In the genomic region with DNA sequence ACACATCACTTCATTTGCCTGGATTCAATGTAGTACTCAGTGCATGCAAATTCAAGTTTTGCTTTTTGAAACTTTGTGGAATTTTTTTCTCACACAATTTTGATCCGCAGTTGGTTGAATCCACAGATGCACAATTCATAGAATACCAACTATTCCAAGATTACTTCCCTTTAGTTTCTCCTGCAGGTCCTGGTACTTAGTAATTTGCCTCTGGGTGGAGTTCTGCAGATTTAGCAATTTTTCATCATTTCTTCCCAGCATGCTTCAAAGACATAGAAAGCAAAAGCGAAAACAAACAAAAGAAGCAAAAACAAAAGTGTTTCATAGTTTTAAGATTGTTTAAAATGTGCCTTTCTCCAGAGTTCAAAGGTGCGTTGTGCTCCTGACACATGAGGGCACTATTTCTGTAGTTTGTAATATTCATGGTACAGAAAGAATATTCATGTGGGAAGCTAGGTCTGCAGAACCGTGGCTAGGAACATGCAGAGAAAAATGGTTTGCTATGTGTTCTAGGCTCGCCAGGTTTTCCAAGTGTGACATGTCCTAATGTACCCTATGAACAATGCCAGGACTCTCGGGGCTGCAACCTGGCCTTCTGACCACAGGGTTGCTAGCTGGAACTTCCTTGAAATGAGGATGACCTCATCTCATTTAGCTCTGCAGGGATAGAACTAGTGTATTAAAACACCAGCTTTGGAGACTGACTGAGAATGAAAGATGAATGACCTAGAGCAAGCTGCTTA, we compare ENCODE assay signal across 8 cellular contexts. TPM values are rescaled to one million over a fixed set of nuclear protein-coding genes. Genes with fewer than 3 reads are reported as not detected.
DNase-seq lines count a peak whose midpoint lies in the region; ATAC-seq and TF ChIP-seq lines count a peak whose summit lies in the region.

No MANE protein-coding gene starts in this region.

- no peak overlapping the region for H3K27ac ChIP-seq in CD8-positive, alpha-beta T cell (ENCODE audit: low read depth, low read length)
- no peak overlapping the region for H3K27ac ChIP-seq in suprapubic skin

- H3K27me3 ChIP-seq in CD8-positive, alpha-beta T cell (ENCODE audit: insufficient read depth, low read length), result no peaks in the 10 kb centered on the region
- no peaks in the 10 kb centered on the region for H3K27me3 ChIP-seq in suprapubic skin

- 28% methylated on average over 6 of the region's 6 CpGs for WGBS in suprapubic skin

- H3K27ac Mint-ChIP-seq in CD8-positive, alpha-beta T cell, result no peak overlapping the region

- H3K27me3 Mint-ChIP-seq in CD8-positive, alpha-beta T cell (ENCODE audit: low read depth), result no peaks in the 10 kb centered on the region

- no peaks in the 10 kb centered on the region for H3K36me3 Mint-ChIP-seq in CD8-positive, alpha-beta T cell

- peak overlapping the region; percentile 38 for H3K4me3 Mint-ChIP-seq in CD8-positive, alpha-beta T cell

- H3K9me3 ChIP-seq in CD8-positive, alpha-beta T cell (ENCODE audit: low read length), result no peaks in the 10 kb centered on the region
- H3K9me3 ChIP-seq in suprapubic skin, result no peaks in the 10 kb centered on the region

- CTCF ChIA-PET in CD8-positive, alpha-beta T cell (lab: Charles Lee), result interaction anchor here (0.6 to 7.2 kb wide), 41 partner anchors 10 to 202 kb away, joined by 3 to 186 read pairs (median 8); partner anchors contain the start of gene CREG1

- TF ChIP-seq POLR2A in suprapubic skin (IDR thresholded peaks at IDR 0.05), result no peak

- intact Hi-C loops in CD8-positive, alpha-beta T cell (cut with DNase I, micrococcal nuclease), result loop anchor here (1.0 to 5.0 kb wide), 5 partner anchors 37 to 483 kb away; no protein-coding TSS in a partner anchor

- no peaks in the 10 kb centered on the region for H3K9me3 Mint-ChIP-seq in CD8-positive, alpha-beta T cell

- in situ Hi-C loops in T47D (cut with HindIII; ENCODE audit: low pct_unique_long_range_greater_than_20kb, low sequenced_read_pairs), result no loop called here

- peak in 4 of 7 experiments; percentile 32 to 60 (median 50) for DNase-seq in CD8-positive, alpha-beta T cell
- DNase-seq in RKO (ENCODE audit: low spot score), result peak; percentile 36
- peak; percentile 46 to 72 for DNase-seq in T47D (ENCODE audit: low read depth in 1 of 2, low spot score in 1 of 2)
- DNase-seq in left lobe of liver (ENCODE audit: low spot score), result peak; percentile 69
- DNase-seq in suprapubic skin (ENCODE audit: low spot score in 2 of 2), result no peak
- no peak for DNase-seq in NCI-H187 (lab: John Stamatoyannopoulos, UW)

- peak; percentile 71 for TF ChIP-seq CTCF in CD8-positive, alpha-beta T cell (IDR thresholded peaks at IDR 0.05)
- peak; percentile 5 to 44 for TF ChIP-seq CTCF in suprapubic skin (IDR thresholded peaks at IDR 0.05)

- peak; percentile 88 for ATAC-seq in CD8-positive, alpha-beta T cell
- ATAC-seq in GM19023 (IDR thresholded peaks at IDR 0.05; ENCODE audit: unreplicated experiment) (peak; percentile 80), HG03196 (IDR thresholded peaks at IDR 0.05; ENCODE audit: unreplicated experiment) (peak; percentile 71), left lobe of liver (peak; percentile 90)

- H3K4me1 Mint-ChIP-seq in CD8-positive, alpha-beta T cell (ENCODE audit: low read depth), result peaks cover 42% of the 10 kb centered on the region

- H3K4me1 ChIP-seq in CD8-positive, alpha-beta T cell (ENCODE audit: insufficient read depth, low read length), result peaks cover 38% of the 10 kb centered on the region
- H3K4me1 ChIP-seq in suprapubic skin, result peaks cover 18% of the 10 kb centered on the region

- no peak overlapping the region for H3K4me3 ChIP-seq in CD8-positive, alpha-beta T cell (ENCODE audit: low read depth, low read length)
- H3K4me3 ChIP-seq in suprapubic skin, result no peak overlapping the region

- POLR2A ChIA-PET in CD8-positive, alpha-beta T cell (lab: Charles Lee), result interaction anchor here (0.6 to 5.1 kb wide), 12 partner anchors 10 to 116 kb away, joined by 3 to 68 read pairs (median 7); partner anchors contain the start of gene RCSD1

- no peaks in the 10 kb centered on the region for H3K36me3 ChIP-seq in CD8-positive, alpha-beta T cell (ENCODE audit: insufficient read depth, low read length)
- no peaks in the 10 kb centered on the region for H3K36me3 ChIP-seq in suprapubic skin

- no peak for TF ChIP-seq EP300 in suprapubic skin (IDR thresholded peaks at IDR 0.05)

RNA-seq across cellular contexts. Expression of gene RCSD1, which starts 30.0 kb away (rescaled TPM):
- 10 to 100 TPM; 42.4 to 44.3 TPM for total RNA-seq in CD8-positive, alpha-beta T cell
- 3.7 TPM for total RNA-seq in left lobe of liver
- total RNA-seq in suprapubic skin, result 1 to 10 TPM in 3 of 4 donors, under 1 TPM in 1; 0.34 to 3.5 (median 2.0) TPM

RNA-seq across cellular contexts. Expression of gene CREG1, which starts 46.4 kb away (rescaled TPM):
- 1 to 10 TPM; 9.3 to 9.8 TPM for total RNA-seq in CD8-positive, alpha-beta T cell
- total RNA-seq in left lobe of liver (89.7 TPM), suprapubic skin (100 to 1,000 TPM in 3 of 4 donors, 10 to 100 TPM in 1; 82.2 to 349 (median 188) TPM)

Comparison
In these comparisons a context has a peak if more than half of its experiments do, and no peak if none do; other contexts are left out.
1. DNase-seq: peak in CD8-positive, alpha-beta T cell (4 of 7), RKO (single experiment), T47D (2 of 2) and left lobe of liver (single experiment); none in suprapubic skin (0 of 2) and NCI-H187 (0 of 2).
2. Peak in every context shown above with its lines, with median percentiles within 50 percentile points of each other: ATAC-seq.